8 cellular contexts compared by ENCODE assay signal in genomic region chr14:93219103-93219726, GRCh38. TPM values are rescaled to one million over a fixed set of nuclear protein-coding genes. Genes with fewer than 3 reads are reported as not detected.
A peak's percentile ranks its signal among the peaks of the same experiment; 100 is the strongest.
DNase-seq lines count a peak whose midpoint lies in the region; ATAC-seq and TF ChIP-seq lines count a peak whose summit lies in the region.

No MANE protein-coding gene starts in this region.

- TF ChIP-seq CTCF in 22Rv1 (IDR thresholded peaks at IDR 0.05) (peak; percentile 80), heart right ventricle (IDR thresholded peaks at IDR 0.05) (peak in 8 of 9 donors; percentile 18 to 64 (median 57)), tibial artery (IDR thresholded peaks at IDR 0.05) (no peak)

- H3K4me1 Mint-ChIP-seq in activated T-helper 1 cell treated with anti-CD3 and anti-CD28 coated beads, Interleukin-12 subunit alpha, Interleukin-12 subunit beta, Interleukin-2, Interleukin-4 antibody, amounts not matched to agents 30 ng/mL and 10 ng/mL and 1 ng/mL, durations not matched to agents 14 hours and 24 hours and 36 hours (ENCODE audit: low read depth) = no peaks in the 10 kb centered on the region

- H3K9me3 Mint-ChIP-seq in activated T-helper 1 cell treated with anti-CD3 and anti-CD28 coated beads, Interleukin-12 subunit alpha, Interleukin-12 subunit beta, Interleukin-2, Interleukin-4 antibody, amounts not matched to agents 30 ng/mL and 10 ng/mL and 1 ng/mL, durations not matched to agents 14 hours and 24 hours and 36 hours = no peaks in the 10 kb centered on the region

- H3K4me1 ChIP-seq in heart right ventricle = no peaks in the 10 kb centered on the region
- H3K4me1 ChIP-seq in tibial artery = no peaks in the 10 kb centered on the region

- ATAC-seq in HG03159 (IDR thresholded peaks at IDR 0.05; ENCODE audit: unreplicated experiment) = peak; percentile 58
- peak in 4 of 8 donors; percentile 33 to 63 (median 59) for ATAC-seq in heart right ventricle

- no peak overlapping the region for H3K4me3 ChIP-seq in heart right ventricle
- no peak overlapping the region for H3K4me3 ChIP-seq in tibial artery

- H3K27ac ChIP-seq in 22Rv1 = no peak overlapping the region
- no peak overlapping the region for H3K27ac ChIP-seq in heart right ventricle
- H3K27ac ChIP-seq in tibial artery = no peak overlapping the region

- peaks cover 29% of the 10 kb centered on the region for H3K36me3 Mint-ChIP-seq in activated T-helper 1 cell treated with anti-CD3 and anti-CD28 coated beads, Interleukin-12 subunit alpha, Interleukin-12 subunit beta, Interleukin-2, Interleukin-4 antibody, amounts not matched to agents 30 ng/mL and 10 ng/mL and 1 ng/mL, durations not matched to agents 14 hours and 24 hours and 36 hours (ENCODE audit: low read depth)

- WGBS in heart right ventricle, 2 donors = 51 to 52% methylated on average over 3 of the region's 3 CpGs

- H3K27me3 ChIP-seq in heart right ventricle (no peaks in the 10 kb centered on the region), tibial artery (no peaks in the 10 kb centered on the region)

- H3K4me3 Mint-ChIP-seq in activated T-helper 1 cell treated with anti-CD3 and anti-CD28 coated beads, Interleukin-12 subunit alpha, Interleukin-12 subunit beta, Interleukin-2, Interleukin-4 antibody, amounts not matched to agents 30 ng/mL and 10 ng/mL and 1 ng/mL, durations not matched to agents 14 hours and 24 hours and 36 hours = no peak overlapping the region

- H3K9me3 ChIP-seq in heart right ventricle = no peaks in the 10 kb centered on the region
- H3K9me3 ChIP-seq in tibial artery = no peaks in the 10 kb centered on the region

- peaks cover 0 to 100% (median 66%) of the 10 kb centered on the region in 9 donors for H3K36me3 ChIP-seq in heart right ventricle
- peaks cover 82 to 98% (median 87%) of the 10 kb centered on the region in 3 donors for H3K36me3 ChIP-seq in tibial artery

- intact Hi-C loops in activated T-helper 1 cell treated with anti-CD3 and anti-CD28 coated beads, Interleukin-12 subunit alpha, Interleukin-12 subunit beta, Interleukin-2, Interleukin-4 antibody, amounts not matched to agents 30 ng/mL and 10 ng/mL and 1 ng/mL, durations not matched to agents 14 hours and 24 hours and 36 hours (cut with micrococcal nuclease) = loop anchor here (1.0 kb wide), 4 partner anchors 11 to 267 kb away; partner anchors contain the start of gene LYSET
- intact Hi-C loops in heart right ventricle (cut with DNase I) (loop anchor here in 3 of 10 donors (10.0 kb wide), 1 partner anchor 396 kb away; no protein-coding TSS in a partner anchor), tibial artery (cut with DNase I; ENCODE audit: low total_unique reads) (no loop called here)

- no peaks in the 10 kb centered on the region for H3K27me3 Mint-ChIP-seq in activated T-helper 1 cell treated with anti-CD3 and anti-CD28 coated beads, Interleukin-12 subunit alpha, Interleukin-12 subunit beta, Interleukin-2, Interleukin-4 antibody, amounts not matched to agents 30 ng/mL and 10 ng/mL and 1 ng/mL, durations not matched to agents 14 hours and 24 hours and 36 hours (ENCODE audit: insufficient read depth)

- peak; percentile 2 for DNase-seq in GDM1 (lab: John Stamatoyannopoulos, UW)
- DNase-seq in NCI-H748 treated with DMSO at 0.1 percent for 48 hours (lab: John Stamatoyannopoulos, UW) = peak; percentile 16
- peak; percentile 14 for DNase-seq in activated T-helper 1 cell treated with anti-CD3 and anti-CD28 coated beads, Interleukin-12 subunit alpha, Interleukin-12 subunit beta, Interleukin-2, Interleukin-4 antibody, amounts not matched to agents 30 ng/mL and 10 ng/mL and 1 ng/mL, durations not matched to agents 14 hours and 24 hours and 36 hours (ENCODE audit: low spot score)
- peak in 1 of 2 donors; percentile 28 for DNase-seq in heart right ventricle
- peak; percentile 43 for DNase-seq in stimulated activated CD4-positive, alpha-beta T cell treated with anti-CD3 and anti-CD28 coated beads, Interleukin-4, amount 100 ng/mL, for 24 hours
- no peak for DNase-seq in tibial artery

- no peak overlapping the region for H3K27ac Mint-ChIP-seq in activated T-helper 1 cell treated with anti-CD3 and anti-CD28 coated beads, Interleukin-12 subunit alpha, Interleukin-12 subunit beta, Interleukin-2, Interleukin-4 antibody, amounts not matched to agents 30 ng/mL and 10 ng/mL and 1 ng/mL, durations not matched to agents 14 hours and 24 hours and 36 hours

RNA-seq across cellular contexts. Expression of gene UBR7, which starts 12.2 kb away (rescaled TPM):
- total RNA-seq in activated T-helper 1 cell treated with anti-CD3 and anti-CD28 coated beads, Interleukin-12 subunit alpha, Interleukin-12 subunit beta, Interleukin-2, Interleukin-4 antibody, amounts not matched to agents 30 ng/mL and 10 ng/mL and 1 ng/mL, durations not matched to agents 14 hours and 24 hours and 36 hours = 30.1 and 32.4 TPM in 2 replicates
- total RNA-seq in heart right ventricle = 10 to 100 TPM; 17.7 to 28.3 (median 21.1) TPM
- polyA plus RNA-seq in heart right ventricle = 10 to 100 TPM in 1 of 2 donors, 1 to 10 TPM in 1; 7.8 to 25.9 TPM

RNA-seq across cellular contexts. Expression of gene GON7, which starts 12.3 kb away (rescaled TPM):
- 14.8 and 15.7 TPM in 2 replicates for total RNA-seq in activated T-helper 1 cell treated with anti-CD3 and anti-CD28 coated beads, Interleukin-12 subunit alpha, Interleukin-12 subunit beta, Interleukin-2, Interleukin-4 antibody, amounts not matched to agents 30 ng/mL and 10 ng/mL and 1 ng/mL, durations not matched to agents 14 hours and 24 hours and 36 hours
- total RNA-seq in heart right ventricle = 10 to 100 TPM in 8 of 10 donors, 1 to 10 TPM in 2; 9.9 to 20.1 (median 14.3) TPM
- 10 to 100 TPM; 17.9 to 20.0 TPM for polyA plus RNA-seq in heart right ventricle

RNA-seq across cellular contexts. Expression of gene LYSET, which starts 34.1 kb away (rescaled TPM):
- total RNA-seq in activated T-helper 1 cell treated with anti-CD3 and anti-CD28 coated beads, Interleukin-12 subunit alpha, Interleukin-12 subunit beta, Interleukin-2, Interleukin-4 antibody, amounts not matched to agents 30 ng/mL and 10 ng/mL and 1 ng/mL, durations not matched to agents 14 hours and 24 hours and 36 hours = 13.1 and 14.1 TPM in 2 replicates
- 10 to 100 TPM; 22.3 to 29.7 (median 25.7) TPM for total RNA-seq in heart right ventricle
- 10 to 100 TPM; 19.5 to 22.5 TPM for polyA plus RNA-seq in heart right ventricle

RNA-seq across cellular contexts. Expression of gene MOAP1, which starts 34.5 kb away (rescaled TPM):
- 16.8 and 18.4 TPM in 2 replicates for total RNA-seq in activated T-helper 1 cell treated with anti-CD3 and anti-CD28 coated beads, Interleukin-12 subunit alpha, Interleukin-12 subunit beta, Interleukin-2, Interleukin-4 antibody, amounts not matched to agents 30 ng/mL and 10 ng/mL and 1 ng/mL, durations not matched to agents 14 hours and 24 hours and 36 hours
- total RNA-seq in heart right ventricle = 10 to 100 TPM; 47.7 to 96.1 (median 81.5) TPM
- 10 to 100 TPM; 14.6 to 28.9 TPM for polyA plus RNA-seq in heart right ventricle

Comparison
In these comparisons a context has a peak if more than half of its experiments do, and no peak if none do; other contexts are left out.
1. CTCF ChIP-seq: peak in 22Rv1 (single experiment) and heart right ventricle (8 of 9); none in tibial artery (0 of 2).
2. DNase-seq: peak in GDM1 (single experiment), NCI-H748 treated with DMSO at 0.1 percent for 48 hours (single experiment), activated T-helper 1 cell treated with anti-CD3 and anti-CD28 coated beads, Interleukin-12 subunit alpha, Interleukin-12 subunit beta, Interleukin-2, Interleukin-4 antibody, amounts not matched to agents 30 ng/mL and 10 ng/mL and 1 ng/mL, durations not matched to agents 14 hours and 24 hours and 36 hours (single experiment) and stimulated activated CD4-positive, alpha-beta T cell treated with anti-CD3 and anti-CD28 coated beads, Interleukin-4, amount 100 ng/mL, for 24 hours (single experiment); none in tibial artery (0 of 2).